Comparison of ENCODE assay signal across 5 cellular contexts in genomic region chr17:13302983-13303382, GRCh38.
"Had no signal": no experiment of that assay in that cellular context is flagged by ENCODE, and none has a peak within 500 bp of the region (broad histone marks: within the 10 kb centered on the region; RNA-seq: fewer than 3 reads in every experiment).

No MANE protein-coding gene starts in this region.

- H3K9me3 Mint-ChIP-seq: GM23338, H9 had no signal

- H3K4me3 Mint-ChIP-seq: GM23338, H9 had no signal

- ATAC-seq: GM23338, K562 had no signal

- H3K4me3 ChIP-seq: GM23338, K562 had no signal

- H2AFZ ChIP-seq: GM23338 had no signal

- H3K4me2 ChIP-seq: GM23338 had no signal

- DNase-seq: H9, HCEC 1CT, IMR-90 had no signal

- H3K27ac Mint-ChIP-seq: GM23338, H9 had no signal
